1 cellular context compared by ENCODE assay signal in the genomic region with DNA sequence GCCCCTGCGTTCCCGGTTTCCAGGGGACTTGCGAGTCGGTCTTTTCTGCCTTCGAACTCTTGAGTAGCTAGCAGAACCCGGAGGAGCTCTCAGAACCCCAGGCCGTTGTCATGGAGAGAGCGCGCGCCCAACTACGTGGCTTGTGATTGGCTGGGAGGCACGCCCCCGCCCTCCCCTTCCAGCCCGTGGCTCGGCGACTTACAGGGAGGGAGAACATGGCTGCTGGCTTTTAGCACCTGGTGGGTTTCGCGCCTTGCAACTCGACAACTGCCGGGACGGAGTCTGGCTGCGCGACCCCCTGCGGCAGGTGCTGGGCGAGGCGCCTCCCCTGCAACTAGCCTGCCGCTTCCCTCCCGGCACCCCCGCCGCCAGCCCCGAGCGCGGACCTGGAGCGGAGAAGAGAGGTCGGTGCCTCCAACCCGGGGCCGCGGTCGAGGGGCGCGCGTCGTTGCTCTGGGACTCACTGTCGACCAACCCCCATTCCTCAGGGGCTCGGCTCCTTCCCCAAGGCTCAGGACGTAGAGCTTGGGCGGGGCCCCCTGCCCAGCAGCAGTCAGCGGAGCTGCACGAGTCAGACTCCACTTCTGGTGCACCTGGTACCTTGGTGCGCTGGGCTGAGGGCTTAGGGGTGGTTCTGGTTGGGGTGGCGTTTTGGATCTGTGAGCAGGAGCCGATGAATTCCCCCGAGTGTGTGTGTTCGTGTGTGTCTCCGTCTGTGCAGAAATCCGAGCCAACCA.
TF ChIP-seq lines count a peak whose summit lies in the region.

No MANE protein-coding gene starts in this region.

TF ChIP-seq in HepG2, 621 proteins besides CTCF, POLR2A, EP300 and RAD21 (continued from another document and continues in another):
- TF ChIP-seq, protein P1, sequence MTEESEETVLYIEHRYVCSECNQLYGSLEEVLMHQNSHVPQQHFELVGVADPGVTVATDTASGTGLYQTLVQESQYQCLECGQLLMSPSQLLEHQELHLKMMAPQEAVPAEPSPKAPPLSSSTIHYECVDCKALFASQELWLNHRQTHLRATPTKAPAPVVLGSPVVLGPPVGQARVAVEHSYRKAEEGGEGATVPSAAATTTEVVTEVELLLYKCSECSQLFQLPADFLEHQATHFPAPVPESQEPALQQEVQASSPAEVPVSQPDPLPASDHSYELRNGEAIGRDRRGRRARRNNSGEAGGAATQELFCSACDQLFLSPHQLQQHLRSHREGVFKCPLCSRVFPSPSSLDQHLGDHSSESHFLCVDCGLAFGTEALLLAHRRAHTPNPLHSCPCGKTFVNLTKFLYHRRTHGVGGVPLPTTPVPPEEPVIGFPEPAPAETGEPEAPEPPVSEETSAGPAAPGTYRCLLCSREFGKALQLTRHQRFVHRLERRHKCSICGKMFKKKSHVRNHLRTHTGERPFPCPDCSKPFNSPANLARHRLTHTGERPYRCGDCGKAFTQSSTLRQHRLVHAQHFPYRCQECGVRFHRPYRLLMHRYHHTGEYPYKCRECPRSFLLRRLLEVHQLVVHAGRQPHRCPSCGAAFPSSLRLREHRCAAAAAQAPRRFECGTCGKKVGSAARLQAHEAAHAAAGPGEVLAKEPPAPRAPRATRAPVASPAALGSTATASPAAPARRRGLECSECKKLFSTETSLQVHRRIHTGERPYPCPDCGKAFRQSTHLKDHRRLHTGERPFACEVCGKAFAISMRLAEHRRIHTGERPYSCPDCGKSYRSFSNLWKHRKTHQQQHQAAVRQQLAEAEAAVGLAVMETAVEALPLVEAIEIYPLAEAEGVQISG (CRISPR knock-in tag; IDR thresholded peaks at IDR 0.05) = peak; percentile 84
- TF ChIP-seq NBN (conservative IDR thresholded peaks at IDR 0.05) = no peak
- peak; percentile 92 for TF ChIP-seq YEATS4 (CRISPR knock-in tag; IDR thresholded peaks at IDR 0.05; ENCODE audit: borderline replicate concordance)
- peak; percentile 94; the same call in 1 of the 2 replicates for TF ChIP-seq KAT7 (CRISPR knock-in tag; IDR thresholded peaks at IDR 0.05; ENCODE audit: borderline replicate concordance)
- TF ChIP-seq RAD51 (IDR thresholded peaks at IDR 0.05; ENCODE audit: borderline replicate concordance) = no peak
- TF ChIP-seq ZNF589 (CRISPR knock-in tag; conservative IDR thresholded peaks at IDR 0.05) = peak; percentile 86; the same call in 1 of the 2 replicates
- TF ChIP-seq, protein P2, sequence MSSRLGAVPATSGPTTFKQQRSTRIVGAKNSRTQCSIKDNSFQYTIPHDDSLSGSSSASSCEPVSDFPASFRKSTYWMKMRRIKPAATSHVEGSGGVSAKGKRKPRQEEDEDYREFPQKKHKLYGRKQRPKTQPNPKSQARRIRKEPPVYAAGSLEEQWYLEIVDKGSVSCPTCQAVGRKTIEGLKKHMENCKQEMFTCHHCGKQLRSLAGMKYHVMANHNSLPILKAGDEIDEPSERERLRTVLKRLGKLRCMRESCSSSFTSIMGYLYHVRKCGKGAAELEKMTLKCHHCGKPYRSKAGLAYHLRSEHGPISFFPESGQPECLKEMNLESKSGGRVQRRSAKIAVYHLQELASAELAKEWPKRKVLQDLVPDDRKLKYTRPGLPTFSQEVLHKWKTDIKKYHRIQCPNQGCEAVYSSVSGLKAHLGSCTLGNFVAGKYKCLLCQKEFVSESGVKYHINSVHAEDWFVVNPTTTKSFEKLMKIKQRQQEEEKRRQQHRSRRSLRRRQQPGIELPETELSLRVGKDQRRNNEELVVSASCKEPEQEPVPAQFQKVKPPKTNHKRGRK (CRISPR knock-in tag; IDR thresholded peaks at IDR 0.05) = no peak
- no peak for TF ChIP-seq NONO (IDR thresholded peaks at IDR 0.05)
- TF ChIP-seq NONO (CRISPR knock-in tag; conservative IDR thresholded peaks at IDR 0.05) = peak; percentile 80; the same call in 1 of the 2 replicates
- TF ChIP-seq ZNF75D (CRISPR knock-in tag; IDR thresholded peaks at IDR 0.05; ENCODE audit: borderline replicate concordance) = no peak
- TF ChIP-seq ZMYM3 (CRISPR knock-in tag; IDR thresholded peaks at IDR 0.05) = peak; percentile 79
- no peak for TF ChIP-seq BHLHE40 (IDR thresholded peaks at IDR 0.05; ENCODE audit: low read length)
- TF ChIP-seq, protein P3, sequence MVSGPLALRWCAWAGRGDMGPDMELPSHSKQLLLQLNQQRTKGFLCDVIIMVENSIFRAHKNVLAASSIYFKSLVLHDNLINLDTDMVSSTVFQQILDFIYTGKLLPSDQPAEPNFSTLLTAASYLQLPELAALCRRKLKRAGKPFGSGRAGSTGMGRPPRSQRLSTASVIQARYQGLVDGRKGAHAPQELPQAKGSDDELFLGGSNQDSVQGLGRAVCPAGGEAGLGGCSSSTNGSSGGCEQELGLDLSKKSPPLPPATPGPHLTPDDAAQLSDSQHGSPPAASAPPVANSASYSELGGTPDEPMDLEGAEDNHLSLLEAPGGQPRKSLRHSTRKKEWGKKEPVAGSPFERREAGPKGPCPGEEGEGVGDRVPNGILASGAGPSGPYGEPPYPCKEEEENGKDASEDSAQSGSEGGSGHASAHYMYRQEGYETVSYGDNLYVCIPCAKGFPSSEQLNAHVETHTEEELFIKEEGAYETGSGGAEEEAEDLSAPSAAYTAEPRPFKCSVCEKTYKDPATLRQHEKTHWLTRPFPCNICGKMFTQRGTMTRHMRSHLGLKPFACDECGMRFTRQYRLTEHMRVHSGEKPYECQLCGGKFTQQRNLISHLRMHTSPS (CRISPR knock-in tag; IDR thresholded peaks at IDR 0.05; ENCODE audit: low read depth) = 0 out of 2 replicates have a peak, but pooled peaks have one; percentile 51
- TF ChIP-seq, protein P4, sequence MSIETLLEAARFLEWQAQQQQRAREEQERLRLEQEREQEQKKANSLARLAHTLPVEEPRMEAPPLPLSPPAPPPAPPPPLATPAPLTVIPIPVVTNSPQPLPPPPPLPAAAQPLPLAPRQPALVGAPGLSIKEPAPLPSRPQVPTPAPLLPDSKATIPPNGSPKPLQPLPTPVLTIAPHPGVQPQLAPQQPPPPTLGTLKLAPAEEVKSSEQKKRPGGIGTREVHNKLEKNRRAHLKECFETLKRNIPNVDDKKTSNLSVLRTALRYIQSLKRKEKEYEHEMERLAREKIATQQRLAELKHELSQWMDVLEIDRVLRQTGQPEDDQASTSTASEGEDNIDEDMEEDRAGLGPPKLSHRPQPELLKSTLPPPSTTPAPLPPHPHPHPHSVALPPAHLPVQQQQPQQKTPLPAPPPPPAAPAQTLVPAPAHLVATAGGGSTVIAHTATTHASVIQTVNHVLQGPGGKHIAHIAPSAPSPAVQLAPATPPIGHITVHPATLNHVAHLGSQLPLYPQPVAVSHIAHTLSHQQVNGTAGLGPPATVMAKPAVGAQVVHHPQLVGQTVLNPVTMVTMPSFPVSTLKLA (IDR thresholded peaks at IDR 0.05) = no peak
- TF ChIP-seq ZIK1 (CRISPR knock-in tag; IDR thresholded peaks at IDR 0.05; ENCODE audit: borderline replicate concordance, low read depth) = peak; percentile 99
- no peak for TF ChIP-seq NFRKB (IDR thresholded peaks at IDR 0.05)
- peak; percentile 96 for TF ChIP-seq HOXA3 (CRISPR knock-in tag; IDR thresholded peaks at IDR 0.05)
- TF ChIP-seq ZNF451 (CRISPR knock-in tag; IDR thresholded peaks at IDR 0.05) = peak; percentile 69; the same call in 1 of the 2 replicates
- no peak for TF ChIP-seq POLR2AphosphoS2 (IDR thresholded peaks at IDR 0.05; ENCODE audit: low read depth, low read length)
- TF ChIP-seq, protein P5, sequence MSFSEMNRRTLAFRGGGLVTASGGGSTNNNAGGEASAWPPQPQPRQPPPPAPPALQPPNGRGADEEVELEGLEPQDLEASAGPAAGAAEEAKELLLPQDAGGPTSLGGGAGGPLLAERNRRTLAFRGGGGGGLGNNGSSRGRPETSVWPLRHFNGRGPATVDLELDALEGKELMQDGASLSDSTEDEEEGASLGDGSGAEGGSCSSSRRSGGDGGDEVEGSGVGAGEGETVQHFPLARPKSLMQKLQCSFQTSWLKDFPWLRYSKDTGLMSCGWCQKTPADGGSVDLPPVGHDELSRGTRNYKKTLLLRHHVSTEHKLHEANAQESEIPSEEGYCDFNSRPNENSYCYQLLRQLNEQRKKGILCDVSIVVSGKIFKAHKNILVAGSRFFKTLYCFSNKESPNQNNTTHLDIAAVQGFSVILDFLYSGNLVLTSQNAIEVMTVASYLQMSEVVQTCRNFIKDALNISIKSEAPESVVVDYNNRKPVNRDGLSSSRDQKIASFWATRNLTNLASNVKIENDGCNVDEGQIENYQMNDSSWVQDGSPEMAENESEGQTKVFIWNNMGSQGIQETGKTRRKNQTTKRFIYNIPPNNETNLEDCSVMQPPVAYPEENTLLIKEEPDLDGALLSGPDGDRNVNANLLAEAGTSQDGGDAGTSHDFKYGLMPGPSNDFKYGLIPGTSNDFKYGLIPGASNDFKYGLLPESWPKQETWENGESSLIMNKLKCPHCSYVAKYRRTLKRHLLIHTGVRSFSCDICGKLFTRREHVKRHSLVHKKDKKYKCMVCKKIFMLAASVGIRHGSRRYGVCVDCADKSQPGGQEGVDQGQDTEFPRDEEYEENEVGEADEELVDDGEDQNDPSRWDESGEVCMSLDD (CRISPR knock-in tag; IDR thresholded peaks at IDR 0.05; ENCODE audit: borderline replicate concordance) = peak; percentile 87
- TF ChIP-seq, protein P6, sequence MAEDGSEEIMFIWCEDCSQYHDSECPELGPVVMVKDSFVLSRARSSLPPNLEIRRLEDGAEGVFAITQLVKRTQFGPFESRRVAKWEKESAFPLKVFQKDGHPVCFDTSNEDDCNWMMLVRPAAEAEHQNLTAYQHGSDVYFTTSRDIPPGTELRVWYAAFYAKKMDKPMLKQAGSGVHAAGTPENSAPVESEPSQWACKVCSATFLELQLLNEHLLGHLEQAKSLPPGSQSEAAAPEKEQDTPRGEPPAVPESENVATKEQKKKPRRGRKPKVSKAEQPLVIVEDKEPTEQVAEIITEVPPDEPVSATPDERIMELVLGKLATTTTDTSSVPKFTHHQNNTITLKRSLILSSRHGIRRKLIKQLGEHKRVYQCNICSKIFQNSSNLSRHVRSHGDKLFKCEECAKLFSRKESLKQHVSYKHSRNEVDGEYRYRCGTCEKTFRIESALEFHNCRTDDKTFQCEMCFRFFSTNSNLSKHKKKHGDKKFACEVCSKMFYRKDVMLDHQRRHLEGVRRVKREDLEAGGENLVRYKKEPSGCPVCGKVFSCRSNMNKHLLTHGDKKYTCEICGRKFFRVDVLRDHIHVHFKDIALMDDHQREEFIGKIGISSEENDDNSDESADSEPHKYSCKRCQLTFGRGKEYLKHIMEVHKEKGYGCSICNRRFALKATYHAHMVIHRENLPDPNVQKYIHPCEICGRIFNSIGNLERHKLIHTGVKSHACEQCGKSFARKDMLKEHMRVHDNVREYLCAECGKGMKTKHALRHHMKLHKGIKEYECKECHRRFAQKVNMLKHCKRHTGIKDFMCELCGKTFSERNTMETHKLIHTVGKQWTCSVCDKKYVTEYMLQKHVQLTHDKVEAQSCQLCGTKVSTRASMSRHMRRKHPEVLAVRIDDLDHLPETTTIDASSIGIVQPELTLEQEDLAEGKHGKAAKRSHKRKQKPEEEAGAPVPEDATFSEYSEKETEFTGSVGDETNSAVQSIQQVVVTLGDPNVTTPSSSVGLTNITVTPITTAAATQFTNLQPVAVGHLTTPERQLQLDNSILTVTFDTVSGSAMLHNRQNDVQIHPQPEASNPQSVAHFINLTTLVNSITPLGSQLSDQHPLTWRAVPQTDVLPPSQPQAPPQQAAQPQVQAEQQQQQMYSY (CRISPR knock-in tag; IDR thresholded peaks at IDR 0.05) = no peak; the same call in 1 of the 2 replicates
- TF ChIP-seq JUN (CRISPR knock-in tag; IDR thresholded peaks at IDR 0.05) = peak; percentile 49; the same call in 1 of the 2 replicates
- TF ChIP-seq KDM3A (CRISPR knock-in tag; IDR thresholded peaks at IDR 0.05; ENCODE audit: low read depth) = no peak
- no peak; the same call in 1 of the 2 replicates for TF ChIP-seq FOXJ3 (CRISPR knock-in tag; IDR thresholded peaks at IDR 0.05; ENCODE audit: borderline replicate concordance)
- no peak for TF ChIP-seq SIN3B (IDR thresholded peaks at IDR 0.05; ENCODE audit: low read length)
- no peak for TF ChIP-seq SRSF9 (IDR thresholded peaks at IDR 0.05; ENCODE audit: borderline replicate concordance, insufficient read depth, low read depth, low read length, poor library complexity, severe bottlenecking)
- TF ChIP-seq, protein P7, sequence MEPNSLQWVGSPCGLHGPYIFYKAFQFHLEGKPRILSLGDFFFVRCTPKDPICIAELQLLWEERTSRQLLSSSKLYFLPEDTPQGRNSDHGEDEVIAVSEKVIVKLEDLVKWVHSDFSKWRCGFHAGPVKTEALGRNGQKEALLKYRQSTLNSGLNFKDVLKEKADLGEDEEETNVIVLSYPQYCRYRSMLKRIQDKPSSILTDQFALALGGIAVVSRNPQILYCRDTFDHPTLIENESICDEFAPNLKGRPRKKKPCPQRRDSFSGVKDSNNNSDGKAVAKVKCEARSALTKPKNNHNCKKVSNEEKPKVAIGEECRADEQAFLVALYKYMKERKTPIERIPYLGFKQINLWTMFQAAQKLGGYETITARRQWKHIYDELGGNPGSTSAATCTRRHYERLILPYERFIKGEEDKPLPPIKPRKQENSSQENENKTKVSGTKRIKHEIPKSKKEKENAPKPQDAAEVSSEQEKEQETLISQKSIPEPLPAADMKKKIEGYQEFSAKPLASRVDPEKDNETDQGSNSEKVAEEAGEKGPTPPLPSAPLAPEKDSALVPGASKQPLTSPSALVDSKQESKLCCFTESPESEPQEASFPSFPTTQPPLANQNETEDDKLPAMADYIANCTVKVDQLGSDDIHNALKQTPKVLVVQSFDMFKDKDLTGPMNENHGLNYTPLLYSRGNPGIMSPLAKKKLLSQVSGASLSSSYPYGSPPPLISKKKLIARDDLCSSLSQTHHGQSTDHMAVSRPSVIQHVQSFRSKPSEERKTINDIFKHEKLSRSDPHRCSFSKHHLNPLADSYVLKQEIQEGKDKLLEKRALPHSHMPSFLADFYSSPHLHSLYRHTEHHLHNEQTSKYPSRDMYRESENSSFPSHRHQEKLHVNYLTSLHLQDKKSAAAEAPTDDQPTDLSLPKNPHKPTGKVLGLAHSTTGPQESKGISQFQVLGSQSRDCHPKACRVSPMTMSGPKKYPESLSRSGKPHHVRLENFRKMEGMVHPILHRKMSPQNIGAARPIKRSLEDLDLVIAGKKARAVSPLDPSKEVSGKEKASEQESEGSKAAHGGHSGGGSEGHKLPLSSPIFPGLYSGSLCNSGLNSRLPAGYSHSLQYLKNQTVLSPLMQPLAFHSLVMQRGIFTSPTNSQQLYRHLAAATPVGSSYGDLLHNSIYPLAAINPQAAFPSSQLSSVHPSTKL (CRISPR knock-in tag; IDR thresholded peaks at IDR 0.05) = peak; percentile 67
- TF ChIP-seq CCDC6 (CRISPR knock-in tag; IDR thresholded peaks at IDR 0.05) = peak; percentile 94
- TF ChIP-seq ZNF24 (IDR thresholded peaks at IDR 0.05) = no peak
- TF ChIP-seq CREB1 (IDR thresholded peaks at IDR 0.05) = no peak
- TF ChIP-seq CREB1 (CRISPR knock-in tag; IDR thresholded peaks at IDR 0.05) = no peak
- no peak for TF ChIP-seq SIX1 (CRISPR knock-in tag; IDR thresholded peaks at IDR 0.05; ENCODE audit: borderline replicate concordance)
- TF ChIP-seq ZNF431 (CRISPR knock-in tag; IDR thresholded peaks at IDR 0.05; ENCODE audit: borderline replicate concordance, low read depth) = no peak
- peak; percentile 81 for TF ChIP-seq ZFY (CRISPR knock-in tag; IDR thresholded peaks at IDR 0.05)
- TF ChIP-seq NPAS2 (CRISPR knock-in tag; IDR thresholded peaks at IDR 0.05; ENCODE audit: borderline replicate concordance) = no peak
- peak; percentile 82 to 95 for TF ChIP-seq KLF16 (CRISPR knock-in tag; IDR thresholded peaks at IDR 0.05)
- TF ChIP-seq NR2F1 (CRISPR knock-in tag; IDR thresholded peaks at IDR 0.05) = no peak
- 0 out of 2 replicates have a peak, but pooled peaks have one; percentile 44 for TF ChIP-seq NFIB (CRISPR knock-in tag; IDR thresholded peaks at IDR 0.05; ENCODE audit: borderline replicate concordance)
- TF ChIP-seq ZNF430 (CRISPR knock-in tag; IDR thresholded peaks at IDR 0.05) = peak; percentile 70; the same call in 1 of the 2 replicates
- peak; percentile 62; the same call in 1 of the 2 replicates for TF ChIP-seq FOXO1 (CRISPR knock-in tag; IDR thresholded peaks at IDR 0.05)
- peak; percentile 96 for TF ChIP-seq ATF7-NPFF (CRISPR knock-in tag; IDR thresholded peaks at IDR 0.05; ENCODE audit: low read depth)
- TF ChIP-seq XRCC5 (optimal IDR thresholded peaks at IDR 0.05; ENCODE audit: low read length) = peak; percentile 86
- no peak for TF ChIP-seq PAF1 (CRISPR knock-in tag; IDR thresholded peaks at IDR 0.05)
- peak; percentile 71 for TF ChIP-seq SP2 (CRISPR knock-in tag; IDR thresholded peaks at IDR 0.05)
